39 cellular contexts compared by ENCODE assay signal in genomic region chr17:81183316-81183715, GRCh38. TPM values are rescaled to one million over a fixed set of nuclear protein-coding genes. Genes with fewer than 3 reads are reported as not detected.
"Had no signal": no experiment of that assay in that cellular context is flagged by ENCODE, and none has a peak within 500 bp of the region (broad histone marks: within the 10 kb centered on the region; RNA-seq: fewer than 3 reads in every experiment).

No MANE protein-coding gene starts in this region.

- H3K27ac ChIP-seq: ascending aorta, cardiac muscle cell, VCaP had no signal

- H3K36me3 Mint-ChIP-seq: activated CD4-positive, alpha-beta memory T cell treated with anti-CD3 and anti-CD28 coated beads for 36 hours; activated naive CD4-positive, alpha-beta T cell treated with anti-CD3 and anti-CD28 coated beads, Interleukin-2, amount 50 U/mL, for 72 hours; activated naive CD8-positive, alpha-beta T cell treated with anti-CD3 and anti-CD28 coated beads for 36 hours; brain had no signal

- H3K9me3 ChIP-seq: ascending aorta had no signal

- DNase-seq: activated B cell treated with CpG ODN at 0.5 μM for 24 hours; activated CD4-positive, alpha-beta memory T cell treated with anti-CD3 and anti-CD28 coated beads for 36 hours; activated CD4-positive, alpha-beta T cell treated with anti-CD3 and anti-CD28 coated beads for 4 hours; activated CD4-positive, alpha-beta T cell treated with anti-CD3 and anti-CD28 coated beads, Interleukin-2, amount 10 ng/mL, durations not matched to agents 24 days and 14 days; activated CD4-positive, alpha-beta T cell treated with anti-CD3 and anti-CD28 coated beads, Interleukin-2, amount 50 U/mL, for 1 hour; activated CD4-positive, alpha-beta T cell treated with anti-CD3 and anti-CD28 coated beads, Interleukin-2, amount 50 U/mL, for 4 hours; activated CD4-positive, CD25-positive, alpha-beta regulatory T cell treated with anti-CD3 and anti-CD28 coated beads, Interleukin-2, amount 50 U/mL, for 72 hours; activated CD8-positive, alpha-beta memory T cell treated with anti-CD3 and anti-CD28 coated beads, Interleukin-2, amount 50 U/mL, for 4 hours; activated CD8-positive, alpha-beta T cell treated with anti-CD3 and anti-CD28 coated beads for 36 hours; activated effector memory CD4-positive, alpha-beta T cell treated with anti-CD3 and anti-CD28 coated beads, Interleukin-2, amount 50 U/mL, for 16 hours; activated gamma-delta T cell treated with Interleukin-2 at 50 U/mL for 16 hours; activated naive CD4-positive, alpha-beta T cell; activated naive CD4-positive, alpha-beta T cell treated with anti-CD3 and anti-CD28 coated beads for 36 hours; activated naive CD4-positive, alpha-beta T cell treated with anti-CD3 and anti-CD28 coated beads, Interleukin-2, amount 50 U/mL, for 16 hours; activated naive CD8-positive, alpha-beta T cell treated with anti-CD3 and anti-CD28 coated beads for 36 hours; activated T-cell treated with anti-CD3 and anti-CD28 coated beads for 4 hours; activated T-cell treated with anti-CD3 and anti-CD28 coated beads, Interleukin-2, amount 50 U/mL, for 1 hour; activated T-cell treated with anti-CD3 and anti-CD28 coated beads, Interleukin-2, amount 50 U/mL, for 4 hours; activated T-cell treated with anti-CD3 and anti-CD28 coated beads, Interleukin-2, amount 50 U/mL, for 72 hours; amygdala; anterior cingulate cortex; caudate nucleus; cerebellar nuclear complex; T-helper 1 cell; T-helper 2 cell; T-helper 9 cell had no signal

- H3K27me3 Mint-ChIP-seq: activated CD4-positive, alpha-beta memory T cell treated with anti-CD3 and anti-CD28 coated beads for 36 hours; activated CD4-positive, alpha-beta T cell treated with anti-CD3 and anti-CD28 coated beads, Interleukin-2, amount 10 ng/mL, durations not matched to agents 24 days and 14 days; activated CD8-positive, alpha-beta T cell treated with anti-CD3 and anti-CD28 coated beads for 36 hours; activated naive CD8-positive, alpha-beta T cell treated with anti-CD3 and anti-CD28 coated beads for 36 hours; central memory CD8-positive, alpha-beta T cell had no signal

- H3K27ac Mint-ChIP-seq: activated B cell treated with CpG ODN at 0.5 μM for 24 hours; activated CD4-positive, alpha-beta memory T cell treated with anti-CD3 and anti-CD28 coated beads for 36 hours; activated CD4-positive, alpha-beta T cell treated with anti-CD3 and anti-CD28 coated beads, Interleukin-2, amount 10 ng/mL, durations not matched to agents 24 days and 14 days; activated CD8-positive, alpha-beta T cell treated with anti-CD3 and anti-CD28 coated beads for 36 hours; activated naive CD4-positive, alpha-beta T cell treated with anti-CD3 and anti-CD28 coated beads for 36 hours; activated naive CD4-positive, alpha-beta T cell treated with anti-CD3 and anti-CD28 coated beads, Interleukin-2, amount 50 U/mL, for 72 hours; activated naive CD8-positive, alpha-beta T cell treated with anti-CD3 and anti-CD28 coated beads for 36 hours; activated T-cell treated with anti-CD3 and anti-CD28 coated beads, Interleukin-2, amount 50 U/mL, for 72 hours; activated T-helper 1 cell treated with anti-CD3 and anti-CD28 coated beads, Interleukin-12 subunit alpha, Interleukin-12 subunit beta, Interleukin-2, Interleukin-4 antibody, amounts not matched to agents 30 ng/mL and 10 ng/mL and 1 ng/mL, durations not matched to agents 14 hours and 24 hours and 36 hours; activated T-helper 17 cell treated with anti-CD3 and anti-CD28 coated beads, Interleukin-2, amount 50 U/mL, for 72 hours; brain; T-helper 1 cell treated with Interleukin-12 subunit alpha and Interleukin-12 subunit beta and Interleukin-4 antibody, amounts not matched to agents 30 μg/mL and 1 μg/mL, for 36 hours; T-helper 2 cell treated with Interferon-gamma antibody and Interleukin-4, amounts not matched to agents 5 μg/mL and 100 μg/mL, for 36 hours had no signal

- ATAC-seq: activated CD8-positive, alpha-beta T cell treated with anti-CD3 and anti-CD28 coated beads for 36 hours; activated naive CD4-positive, alpha-beta T cell treated with anti-CD3 and anti-CD28 coated beads, Interleukin-2, amount 50 U/mL, for 72 hours; activated T-cell treated with anti-CD3 and anti-CD28 coated beads, Interleukin-2, amount 50 U/mL, for 4 hours; activated T-cell treated with anti-CD3 and anti-CD28 coated beads, Interleukin-2, amount 50 U/mL, for 72 hours; activated T-helper 17 cell treated with anti-CD3 and anti-CD28 coated beads, Interleukin-2, amount 50 U/mL, for 72 hours had no signal

- H3K4me3 Mint-ChIP-seq: activated B cell treated with CpG ODN at 0.5 μM for 24 hours; activated CD4-positive, alpha-beta memory T cell treated with anti-CD3 and anti-CD28 coated beads for 36 hours; activated CD4-positive, alpha-beta T cell treated with anti-CD3 and anti-CD28 coated beads, Interleukin-2, amount 10 ng/mL, durations not matched to agents 24 days and 14 days; activated CD8-positive, alpha-beta T cell treated with anti-CD3 and anti-CD28 coated beads for 36 hours; activated naive CD4-positive, alpha-beta T cell treated with anti-CD3 and anti-CD28 coated beads for 36 hours; activated naive CD8-positive, alpha-beta T cell treated with anti-CD3 and anti-CD28 coated beads for 36 hours; activated T-cell treated with anti-CD3 and anti-CD28 coated beads, Interleukin-2, amount 50 U/mL, for 4 hours; activated T-cell treated with anti-CD3 and anti-CD28 coated beads, Interleukin-2, amount 50 U/mL, for 72 hours; activated T-helper 1 cell treated with anti-CD3 and anti-CD28 coated beads, Interleukin-12 subunit alpha, Interleukin-12 subunit beta, Interleukin-2, Interleukin-4 antibody, amounts not matched to agents 30 ng/mL and 10 ng/mL and 1 ng/mL, durations not matched to agents 14 hours and 24 hours and 36 hours; activated T-helper 17 cell treated with anti-CD3 and anti-CD28 coated beads, Interleukin-2, amount 50 U/mL, for 72 hours; brain; central memory CD8-positive, alpha-beta T cell; T-helper 1 cell treated with Interleukin-12 subunit alpha and Interleukin-12 subunit beta and Interleukin-4 antibody, amounts not matched to agents 30 μg/mL and 1 μg/mL, for 36 hours; T-helper 2 cell treated with Interferon-gamma antibody and Interleukin-4, amounts not matched to agents 5 μg/mL and 100 μg/mL, for 36 hours had no signal

- H3K36me3 ChIP-seq: ascending aorta, cardiac muscle cell had no signal

- H3K9me3 Mint-ChIP-seq: activated B cell treated with CpG ODN at 0.5 μM for 24 hours; activated CD4-positive, alpha-beta memory T cell treated with anti-CD3 and anti-CD28 coated beads for 36 hours; activated CD4-positive, alpha-beta T cell treated with anti-CD3 and anti-CD28 coated beads, Interleukin-2, amount 10 ng/mL, durations not matched to agents 24 days and 14 days; activated CD8-positive, alpha-beta T cell treated with anti-CD3 and anti-CD28 coated beads for 36 hours; activated naive CD4-positive, alpha-beta T cell treated with anti-CD3 and anti-CD28 coated beads for 36 hours; activated naive CD4-positive, alpha-beta T cell treated with anti-CD3 and anti-CD28 coated beads, Interleukin-2, amount 50 U/mL, for 72 hours; activated naive CD8-positive, alpha-beta T cell treated with anti-CD3 and anti-CD28 coated beads for 36 hours; activated T-cell treated with anti-CD3 and anti-CD28 coated beads, Interleukin-2, amount 50 U/mL, for 4 hours; activated T-cell treated with anti-CD3 and anti-CD28 coated beads, Interleukin-2, amount 50 U/mL, for 72 hours; activated T-helper 1 cell treated with anti-CD3 and anti-CD28 coated beads, Interleukin-12 subunit alpha, Interleukin-12 subunit beta, Interleukin-2, Interleukin-4 antibody, amounts not matched to agents 30 ng/mL and 10 ng/mL and 1 ng/mL, durations not matched to agents 14 hours and 24 hours and 36 hours; activated T-helper 17 cell treated with anti-CD3 and anti-CD28 coated beads, Interleukin-2, amount 50 U/mL, for 72 hours; brain; central memory CD8-positive, alpha-beta T cell; T-helper 1 cell treated with Interleukin-12 subunit alpha and Interleukin-12 subunit beta and Interleukin-4 antibody, amounts not matched to agents 30 μg/mL and 1 μg/mL, for 36 hours; T-helper 2 cell treated with Interferon-gamma antibody and Interleukin-4, amounts not matched to agents 5 μg/mL and 100 μg/mL, for 36 hours had no signal

- H3K4me3 ChIP-seq: ascending aorta, cardiac muscle cell had no signal

- H3K27me3 ChIP-seq: ascending aorta, cardiac muscle cell had no signal

- H3K4me1 ChIP-seq: ascending aorta had no signal

- H3K4me1 Mint-ChIP-seq: activated B cell treated with CpG ODN at 0.5 μM for 24 hours; activated CD4-positive, alpha-beta T cell treated with anti-CD3 and anti-CD28 coated beads, Interleukin-2, amount 10 ng/mL, durations not matched to agents 24 days and 14 days; activated naive CD8-positive, alpha-beta T cell treated with anti-CD3 and anti-CD28 coated beads for 36 hours; activated T-helper 17 cell treated with anti-CD3 and anti-CD28 coated beads, Interleukin-2, amount 50 U/mL, for 72 hours; brain; central memory CD8-positive, alpha-beta T cell had no signal

RNA-seq across cellular contexts. Expression of gene PVALEF, which starts 18.0 kb away (rescaled TPM):
- total RNA-seq: activated B cell treated with CpG ODN at 0.5 μM for 24 hours; activated CD4-positive, alpha-beta memory T cell treated with anti-CD3 and anti-CD28 coated beads for 36 hours; activated CD4-positive, alpha-beta T cell treated with anti-CD3 and anti-CD28 coated beads, Interleukin-2, amount 10 ng/mL, durations not matched to agents 24 days and 14 days; activated CD8-positive, alpha-beta memory T cell treated with anti-CD3 and anti-CD28 coated beads for 36 hours; activated CD8-positive, alpha-beta T cell treated with anti-CD3 and anti-CD28 coated beads for 36 hours; activated naive CD4-positive, alpha-beta T cell treated with anti-CD3 and anti-CD28 coated beads for 36 hours; activated naive CD4-positive, alpha-beta T cell treated with anti-CD3 and anti-CD28 coated beads, Interleukin-2, amount 50 U/mL, for 72 hours; activated naive CD8-positive, alpha-beta T cell treated with anti-CD3 and anti-CD28 coated beads for 36 hours; activated T-cell treated with anti-CD3 and anti-CD28 coated beads, Interleukin-2, amount 50 U/mL, for 4 hours; activated T-cell treated with anti-CD3 and anti-CD28 coated beads, Interleukin-2, amount 50 U/mL, for 72 hours; activated T-helper 1 cell treated with anti-CD3 and anti-CD28 coated beads, Interleukin-12 subunit alpha, Interleukin-12 subunit beta, Interleukin-2, Interleukin-4 antibody, amounts not matched to agents 30 ng/mL and 10 ng/mL and 1 ng/mL, durations not matched to agents 14 hours and 24 hours and 36 hours; activated T-helper 17 cell treated with anti-CD3 and anti-CD28 coated beads, Interleukin-2, amount 50 U/mL, for 72 hours; ascending aorta; bronchial epithelial cell; chondrocyte had no signal
